ENCODE assay signal across 9 cellular contexts in the genomic region with DNA sequence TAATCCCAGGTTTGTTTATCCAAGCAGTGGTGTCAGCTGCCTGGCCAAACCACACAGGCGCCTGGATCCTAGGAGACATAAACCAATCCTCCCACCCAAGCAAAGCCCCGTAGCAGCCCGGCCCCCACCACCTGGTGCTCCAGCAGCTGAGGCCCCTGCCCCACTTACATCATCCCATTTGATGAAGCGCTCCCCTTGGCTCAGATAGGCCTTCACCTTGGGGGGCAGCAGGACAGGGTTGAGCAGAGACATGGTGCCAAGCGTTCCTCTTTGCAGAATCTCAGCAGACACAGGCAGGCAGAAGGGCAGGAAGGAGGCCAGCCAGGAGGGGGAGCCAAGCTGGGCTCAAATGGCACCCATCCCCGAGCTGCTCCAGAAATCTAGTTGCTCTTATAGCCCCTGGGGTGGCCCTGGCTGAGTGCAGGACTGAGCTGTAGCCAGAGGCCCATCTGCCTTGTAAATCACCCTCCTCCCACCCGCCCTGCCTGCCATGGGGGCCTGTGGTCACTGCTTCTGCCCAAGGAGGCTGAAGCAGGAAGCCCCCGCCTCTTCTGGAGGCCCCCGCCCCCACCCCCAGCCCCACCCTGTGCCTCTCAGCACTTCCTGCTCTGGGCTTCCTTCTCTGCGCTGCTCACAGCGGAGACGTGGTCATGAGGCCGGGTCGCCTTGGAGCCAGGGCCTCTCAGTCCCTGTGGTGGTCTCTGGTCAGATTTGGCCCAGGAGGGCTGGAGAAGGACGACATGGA. TPM values are rescaled to one million over a fixed set of nuclear protein-coding genes. Genes with fewer than 3 reads are reported as not detected.
A peak's percentile ranks its signal among the peaks of the same experiment; 100 is the strongest.
DNase-seq lines count a peak whose midpoint lies in the region; ATAC-seq and TF ChIP-seq lines count a peak whose summit lies in the region.
"Had no signal": no experiment of that assay in that cellular context is flagged by ENCODE, and none has a peak within 500 bp of the region (broad histone marks: within the 10 kb centered on the region; RNA-seq: fewer than 3 reads in every experiment).

A gene with protein sequence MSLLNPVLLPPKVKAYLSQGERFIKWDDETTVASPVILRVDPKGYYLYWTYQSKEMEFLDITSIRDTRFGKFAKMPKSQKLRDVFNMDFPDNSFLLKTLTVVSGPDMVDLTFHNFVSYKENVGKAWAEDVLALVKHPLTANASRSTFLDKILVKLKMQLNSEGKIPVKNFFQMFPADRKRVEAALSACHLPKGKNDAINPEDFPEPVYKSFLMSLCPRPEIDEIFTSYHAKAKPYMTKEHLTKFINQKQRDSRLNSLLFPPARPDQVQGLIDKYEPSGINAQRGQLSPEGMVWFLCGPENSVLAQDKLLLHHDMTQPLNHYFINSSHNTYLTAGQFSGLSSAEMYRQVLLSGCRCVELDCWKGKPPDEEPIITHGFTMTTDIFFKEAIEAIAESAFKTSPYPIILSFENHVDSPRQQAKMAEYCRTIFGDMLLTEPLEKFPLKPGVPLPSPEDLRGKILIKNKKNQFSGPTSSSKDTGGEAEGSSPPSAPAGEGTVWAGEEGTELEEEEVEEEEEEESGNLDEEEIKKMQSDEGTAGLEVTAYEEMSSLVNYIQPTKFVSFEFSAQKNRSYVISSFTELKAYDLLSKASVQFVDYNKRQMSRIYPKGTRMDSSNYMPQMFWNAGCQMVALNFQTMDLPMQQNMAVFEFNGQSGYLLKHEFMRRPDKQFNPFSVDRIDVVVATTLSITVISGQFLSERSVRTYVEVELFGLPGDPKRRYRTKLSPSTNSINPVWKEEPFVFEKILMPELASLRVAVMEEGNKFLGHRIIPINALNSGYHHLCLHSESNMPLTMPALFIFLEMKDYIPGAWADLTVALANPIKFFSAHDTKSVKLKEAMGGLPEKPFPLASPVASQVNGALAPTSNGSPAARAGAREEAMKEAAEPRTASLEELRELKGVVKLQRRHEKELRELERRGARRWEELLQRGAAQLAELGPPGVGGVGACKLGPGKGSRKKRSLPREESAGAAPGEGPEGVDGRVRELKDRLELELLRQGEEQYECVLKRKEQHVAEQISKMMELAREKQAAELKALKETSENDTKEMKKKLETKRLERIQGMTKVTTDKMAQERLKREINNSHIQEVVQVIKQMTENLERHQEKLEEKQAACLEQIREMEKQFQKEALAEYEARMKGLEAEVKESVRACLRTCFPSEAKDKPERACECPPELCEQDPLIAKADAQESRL (minus strand): TSS at position 515 of the 745 bp plus-strand sequence. CDS start 263 bp downstream, at position 252.

- no peak for TF ChIP-seq CTCF in RWPE1 (conservative IDR thresholded peaks at IDR 0.05; ENCODE audit: low read depth)

- H3K9me3 ChIP-seq in SJCRH30 (replicated peaks), result no peaks in the 10 kb centered on the region
- H3K9me3 ChIP-seq: gastrocnemius medialis had no signal

- no peaks in the 10 kb centered on the region for H3K27me3 ChIP-seq in SJCRH30
- H3K27me3 ChIP-seq: gastrocnemius medialis had no signal

- peaks cover 34% of the 10 kb centered on the region for H3K4me1 ChIP-seq in SJCRH30
- H3K4me1 ChIP-seq: gastrocnemius medialis had no signal

- POLR2A ChIA-PET in RWPE1 (lab: Yijun Ruan, JAX; ENCODE audit: low non-redundant PET), result no interaction called here

- peak; percentile 96 to 97 for DNase-seq in SJCRH30
- DNase-seq in activated gamma-delta T cell (lab: John Stamatoyannopoulos, UW), result peak; percentile 42
- DNase-seq in iPS-NIHi11 (ENCODE audit: low spot score), result peak; percentile 64
- peak; percentile 56 to 57 for DNase-seq in stimulated activated CD4-positive, alpha-beta T cell treated with anti-CD3 and anti-CD28 coated beads, Interleukin-4, amount 100 ng/mL, for 4 hours
- DNase-seq in RWPE1 (ENCODE audit: low spot score), result no peak
- no peak for DNase-seq in AG20443 (ENCODE audit: low spot score)

- CTCF ChIA-PET in RWPE1 (lab: Yijun Ruan, JAX), result interaction anchor here (0.6 to 2.8 kb wide), 6 partner anchors 12 to 114 kb away, joined by 3 to 10 read pairs (median 4); no protein-coding TSS in a partner anchor

- peak within 1 kb of the TSS; percentile 39 for H3K4me3 ChIP-seq in SJCRH30

- H3K27ac ChIP-seq in SJCRH30 (peak within 1 kb of the TSS; percentile 54; the same call in 1 of the 2 replicates), RWPE1 (no peak within 1 kb of the TSS)

- no peaks in the 10 kb centered on the region for H3K36me3 ChIP-seq in SJCRH30
- H3K36me3 ChIP-seq: gastrocnemius medialis had no signal

- ATAC-seq in GM18499 (IDR thresholded peaks at IDR 0.05; ENCODE audit: insufficient read depth, unreplicated experiment) (peak; percentile 36), HG02885 (IDR thresholded peaks at IDR 0.05; ENCODE audit: poor library complexity, unreplicated experiment) (peak; percentile 61)
- ATAC-seq: gastrocnemius medialis had no signal

RNA-seq across cellular contexts. Expression of the gene that starts here (rescaled TPM):
- 2.0 and 2.9 TPM in 2 replicates for total RNA-seq in SJCRH30 (2014; rRNA removed; shearing (Covaris generic))

Comparison
In these comparisons a context has a peak if more than half of its experiments do, and no peak if none do; other contexts are left out.
1. DNase-seq: peak in SJCRH30 (2 of 2), activated gamma-delta T cell (single experiment), iPS-NIHi11 (single experiment) and stimulated activated CD4-positive, alpha-beta T cell treated with anti-CD3 and anti-CD28 coated beads, Interleukin-4, amount 100 ng/mL, for 4 hours (2 of 2); none in RWPE1 (single experiment) and AG20443 (single experiment).